9 cellular contexts compared by ENCODE assay signal in the genomic region with DNA sequence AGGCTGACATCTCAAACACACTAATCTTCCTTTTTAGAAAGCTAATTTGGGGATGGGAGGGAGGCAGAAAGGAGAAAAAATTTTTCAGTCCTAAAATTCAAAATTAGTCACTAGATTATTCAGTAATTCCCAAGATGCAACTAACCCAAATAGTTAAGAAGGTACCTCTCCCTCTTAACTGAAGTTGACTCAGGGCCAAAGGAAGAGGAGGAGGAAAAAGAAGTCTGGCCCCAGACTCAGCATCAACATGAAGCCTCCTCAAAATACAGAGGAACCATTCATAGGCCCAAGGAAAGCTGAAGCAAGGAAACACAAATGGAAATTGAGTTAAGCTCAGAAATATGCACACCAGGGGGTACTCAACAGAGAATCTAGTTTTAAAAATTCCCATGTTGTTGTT. TPM values are rescaled to one million over a fixed set of nuclear protein-coding genes. Genes with fewer than 3 reads are reported as not detected.
DNase-seq lines count a peak whose midpoint lies in the region; FAIRE-seq and TF ChIP-seq lines count a peak whose summit lies in the region.
"Had no signal": no experiment of that assay in that cellular context is flagged by ENCODE, and none has a peak within 500 bp of the region (broad histone marks: within the 10 kb centered on the region; RNA-seq: fewer than 3 reads in every experiment).

No MANE protein-coding gene starts in this region.

- H3K36me3 Mint-ChIP-seq in progenitor cell of endocrine pancreas (ENCODE audit: insufficient read depth): peaks cover 9% of the 10 kb centered on the region

- H3K27ac Mint-ChIP-seq in progenitor cell of endocrine pancreas: peak overlapping the region; percentile 76

- peak; percentile 8 for FAIRE-seq in GM19239 (lab: Jason Lieb, UNC)

- TF ChIP-seq CTCF in progenitor cell of endocrine pancreas (IDR thresholded peaks at IDR 0.05; ENCODE audit: unreplicated experiment): no peak

- no peaks in the 10 kb centered on the region for H3K27me3 Mint-ChIP-seq in progenitor cell of endocrine pancreas

- DNase-seq in GM19239 (ENCODE audit: insufficient read length, low spot score): no peak
- peak; percentile 39 for DNase-seq in RPMI7951 (ENCODE audit: low read depth)
- peak; percentile 2 for DNase-seq in fibroblast of gingiva (ENCODE audit: low read depth)
- DNase-seq in progenitor cell of endocrine pancreas (ENCODE audit: low spot score, unreplicated experiment): no peak
- DNase-seq in MV-4-11 (lab: John Stamatoyannopoulos, UW): no peak
- DNase-seq in epidermal melanocyte (ENCODE audit: insufficient read length, low spot score): no peak
- DNase-seq in iPS-NIHi11 (ENCODE audit: low spot score): no peak
- DNase-seq in NCI-H2171 (lab: John Stamatoyannopoulos, UW): no peak
- DNase-seq: effector memory CD4-positive, alpha-beta T cell had no signal

- peak overlapping the region; percentile 75 for H3K4me3 Mint-ChIP-seq in progenitor cell of endocrine pancreas (ENCODE audit: low read depth)

- H3K4me1 Mint-ChIP-seq in progenitor cell of endocrine pancreas (ENCODE audit: low read depth): peaks cover 41% of the 10 kb centered on the region

- H3K9me3 Mint-ChIP-seq in progenitor cell of endocrine pancreas (ENCODE audit: low read depth): no peaks in the 10 kb centered on the region

RNA-seq across cellular contexts. Expression of gene CBX5, which starts 21.6 kb away (rescaled TPM):
- total RNA-seq in RPMI7951 (2014; rRNA removed; shearing (Covaris generic)): 29.4 and 30.4 TPM in 2 replicates
- 261 and 271 TPM in 2 replicates for total RNA-seq in progenitor cell of endocrine pancreas

RNA-seq across cellular contexts. Expression of gene HNRNPA1, which starts 22.2 kb away (rescaled TPM):
- 257 and 266 TPM in 2 replicates for total RNA-seq in RPMI7951 (2014; rRNA removed; shearing (Covaris generic))
- 2,514 and 2,551 TPM in 2 replicates for total RNA-seq in progenitor cell of endocrine pancreas

RNA-seq across cellular contexts. Expression of gene NFE2, which starts 42.5 kb away (rescaled TPM):
- 0.39 and 0.48 TPM in 2 replicates for total RNA-seq in RPMI7951 (2014; rRNA removed; shearing (Covaris generic))
- 17.2 and 17.9 TPM in 2 replicates for total RNA-seq in progenitor cell of endocrine pancreas

Comparison
In these comparisons a context has a peak if more than half of its experiments do, and no peak if none do; other contexts are left out.
1. DNase-seq: peak in RPMI7951 (single experiment) and fibroblast of gingiva (single experiment); none in GM19239 (single experiment), progenitor cell of endocrine pancreas (single experiment), MV-4-11 (single experiment), epidermal melanocyte (single experiment), iPS-NIHi11 (single experiment) and NCI-H2171 (single experiment).
2. RNA of gene NFE2, which starts 42.5 kb away (total RNA-seq): 17.2 to 17.9 TPM in progenitor cell of endocrine pancreas; 0.39 to 0.48 TPM in RPMI7951; every median in the first group is over 10 times any median in the second.